ENCODE assay signal across 23 cellular contexts in genomic region chr2:109108740-109109139, GRCh38.
"Had no signal": no experiment of that assay in that cellular context is flagged by ENCODE, and none has a peak within 500 bp of the region (broad histone marks: within the 10 kb centered on the region; RNA-seq: fewer than 3 reads in every experiment).

No MANE protein-coding gene starts in this region.

- H3K9me3 Mint-ChIP-seq: dendritic cell treated with granulocyte-macrophage colony-stimulating factor and Interleukin-4, amounts not matched to agents 40 ng/mL and 50 ng/mL, for 4 days; natural killer cell had no signal

- H3K27ac ChIP-seq: epithelial cell of prostate, gastrocnemius medialis, left lung, pancreas, right lobe of liver, stomach, thyroid gland had no signal

- H3K36me3 Mint-ChIP-seq: natural killer cell had no signal

- H3K4me3 ChIP-seq: gastrocnemius medialis, left lung, pancreas, right lobe of liver, smooth muscle cell, stomach, thyroid gland had no signal

- H3K4me3 Mint-ChIP-seq: dendritic cell treated with granulocyte-macrophage colony-stimulating factor and Interleukin-4, amounts not matched to agents 40 ng/mL and 50 ng/mL, for 4 days; endodermal cell; natural killer cell had no signal

- DNase-seq: effector CD8-positive, alpha-beta T cell; endodermal cell; foreskin fibroblast; gastrocnemius medialis; kidney; left lung; natural killer cell; occipital lobe; pancreas; retina; right lobe of liver; stimulated activated CD4-positive, alpha-beta T cell treated with anti-CD3 and anti-CD28 coated beads, Interleukin-12 subunit alpha, Interleukin-12 subunit beta, amount 100 ng/mL, for 4 hours; stimulated activated CD4-positive, alpha-beta T cell treated with anti-CD3 and anti-CD28 coated beads, Interleukin-1b, Interleukin-23, amount 100 ng/mL, for 48 hours; stimulated activated CD4-positive, alpha-beta T cell treated with anti-CD3 and anti-CD28 coated beads, Interleukin-4, amount 100 ng/mL, for 1 hour; stimulated activated CD8-positive, alpha-beta memory T cell treated with anti-CD3 and anti-CD28 coated beads, Interleukin-4, amount 100 ng/mL, for 48 hours; stimulated activated naive CD4-positive, alpha-beta T cell treated with Interleukin-2 at 50 U/mL for 16 hours; stomach; thyroid gland; trophoblast cell had no signal

- H3K27me3 ChIP-seq: gastrocnemius medialis, left lung, pancreas, right lobe of liver, stomach, thyroid gland had no signal

- H3K36me3 ChIP-seq: gastrocnemius medialis, left lung, pancreas, right lobe of liver, stomach, thyroid gland had no signal

- H3K4me2 ChIP-seq: smooth muscle cell had no signal

- H3K4me1 Mint-ChIP-seq: natural killer cell had no signal

- H3K27me3 Mint-ChIP-seq: dendritic cell treated with granulocyte-macrophage colony-stimulating factor and Interleukin-4, amounts not matched to agents 40 ng/mL and 50 ng/mL, for 4 days had no signal

- ATAC-seq: esophagus mucosa, gastrocnemius medialis, left lung, natural killer cell, pancreas, right lobe of liver had no signal

- H3K27ac Mint-ChIP-seq: dendritic cell treated with granulocyte-macrophage colony-stimulating factor and Interleukin-4, amounts not matched to agents 40 ng/mL and 50 ng/mL, for 4 days; endodermal cell; natural killer cell had no signal

- H3K4me1 ChIP-seq: gastrocnemius medialis, left lung, pancreas, right lobe of liver, stomach, thyroid gland had no signal
